Comparison of ENCODE assay signal across 8 cellular contexts in the genomic region with DNA sequence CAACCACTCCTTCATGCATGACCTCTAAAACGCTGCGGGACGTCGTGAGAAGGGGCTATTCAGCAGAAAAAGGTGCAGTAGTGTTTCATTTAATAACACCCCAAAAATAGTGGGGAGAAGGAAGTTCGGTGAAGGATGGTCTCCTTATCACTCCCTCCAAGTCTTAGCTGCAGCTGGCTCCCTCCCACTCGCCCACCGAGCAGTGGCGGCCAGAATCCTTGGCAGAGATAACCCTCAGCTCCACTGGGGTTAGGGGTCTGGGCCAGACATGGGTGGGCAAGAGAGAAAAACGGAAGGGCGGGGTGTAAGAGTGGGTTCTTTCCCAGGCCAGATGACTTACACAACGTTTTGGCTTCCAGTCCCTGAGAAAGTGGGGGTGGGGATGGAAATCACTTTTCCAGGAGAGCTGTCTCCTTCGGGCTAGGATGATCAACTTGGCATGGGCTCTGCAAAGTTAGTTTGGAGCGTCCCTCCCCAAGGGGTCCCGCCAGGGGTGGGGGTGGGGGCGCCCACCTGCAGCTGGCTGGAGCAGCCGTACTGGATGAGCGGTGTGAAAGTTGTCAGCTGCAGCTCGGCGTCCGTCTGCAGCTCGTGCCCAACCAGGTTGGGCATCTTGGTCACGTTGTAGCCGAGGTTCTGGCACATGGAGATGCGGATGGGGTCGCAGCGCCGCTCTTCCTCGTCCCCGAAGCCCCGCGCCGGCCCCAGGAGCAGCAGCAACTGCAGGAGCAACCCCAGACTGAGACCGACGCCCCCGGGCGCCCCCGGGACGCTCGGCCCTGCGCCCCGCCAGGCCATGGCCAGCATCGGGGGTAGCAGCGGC. TPM values are rescaled to one million over a fixed set of nuclear protein-coding genes. Genes with fewer than 3 reads are reported as not detected.
DNase-seq lines count a peak whose midpoint lies in the region; ATAC-seq and TF ChIP-seq lines count a peak whose summit lies in the region.

No MANE protein-coding gene starts in this region.

- ATAC-seq in HG02623 (IDR thresholded peaks at IDR 0.05; ENCODE audit: unreplicated experiment): no peak

- peak overlapping the region; percentile 91 to 96 (median 93) for H3K27ac ChIP-seq in stomach

- in situ Hi-C loops in astrocyte of the cerebellum (cut with HindIII; ENCODE audit: low sequenced_read_pairs): no loop called here

- TF ChIP-seq CTCF in astrocyte of the cerebellum (IDR thresholded peaks at IDR 0.05; ENCODE audit: low read depth, low read length, missing control alignments) (no peak), stomach (IDR thresholded peaks at IDR 0.05) (no peak)

- peaks cover 31 to 65% (median 52%) of the 10 kb centered on the region in 4 donors for H3K4me1 ChIP-seq in stomach

- intact Hi-C loops in stomach (cut with DNase I; ENCODE audit: low total_unique reads): loop anchor here (10.0 kb wide), 1 partner anchor 80 kb away; the partner anchor contains the start of gene TMEM135

- peaks cover 0 to 14% (median 6%) of the 10 kb centered on the region in 4 donors for H3K36me3 ChIP-seq in stomach

- DNase-seq in NCI-H345 (lab: John Stamatoyannopoulos, UW) (peak; percentile 29), NCI-H345 treated with DMSO at 0.1 percent for 48 hours (lab: John Stamatoyannopoulos, UW; ENCODE audit: unreplicated experiment) (no peak), HT-29 (ENCODE audit: low spot score) (peak; percentile 16), astrocyte of the cerebellum (ENCODE audit: low read depth) (no peak), islet precursor cell (peak; percentile 66), stomach (no peak), GOT3 (lab: John Stamatoyannopoulos, UW) (no peak)

- WGBS in stomach, 5 donors: 2 to 10% (median 4%) methylated on average over 12 to 43 of the region's 43 CpGs

- no peak for TF ChIP-seq EP300 in stomach (IDR thresholded peaks at IDR 0.05)

- H3K9me3 ChIP-seq in stomach: no peaks in the 10 kb centered on the region

- no peak for TF ChIP-seq POLR2A in stomach (IDR thresholded peaks at IDR 0.05)

- peaks cover 0 to 10% (median 4%) of the 10 kb centered on the region in 3 donors for H3K27me3 ChIP-seq in stomach

- H3K4me3 ChIP-seq in astrocyte of the cerebellum (ENCODE audit: low read depth, low read length) (peak overlapping the region; percentile 61), stomach (peak overlapping the region; percentile 84 to 97 (median 90))

RNA-seq across cellular contexts. Expression of gene FZD4, which starts 0.7 kb away (rescaled TPM):
- 1.1 and 1.6 TPM in 2 replicates for total RNA-seq in HT-29 (2014; rRNA removed; shearing (Covaris generic))
- 10 to 100 TPM in 4 of 5 donors, 1 to 10 TPM in 1; 6.1 to 55.8 (median 18.1) TPM for total RNA-seq in stomach
- polyA plus RNA-seq in stomach: 1 to 10 TPM; 2.4 to 4.7 (median 2.7) TPM

Comparison
In these comparisons a context has a peak if more than half of its experiments do, and no peak if none do; other contexts are left out.
1. DNase-seq: peak in NCI-H345 (single experiment), HT-29 (single experiment) and islet precursor cell (single experiment); none in NCI-H345 treated with DMSO at 0.1 percent for 48 hours (single experiment), astrocyte of the cerebellum (single experiment), stomach (single experiment) and GOT3 (single experiment).